8 cellular contexts compared by ENCODE assay signal in the genomic region with DNA sequence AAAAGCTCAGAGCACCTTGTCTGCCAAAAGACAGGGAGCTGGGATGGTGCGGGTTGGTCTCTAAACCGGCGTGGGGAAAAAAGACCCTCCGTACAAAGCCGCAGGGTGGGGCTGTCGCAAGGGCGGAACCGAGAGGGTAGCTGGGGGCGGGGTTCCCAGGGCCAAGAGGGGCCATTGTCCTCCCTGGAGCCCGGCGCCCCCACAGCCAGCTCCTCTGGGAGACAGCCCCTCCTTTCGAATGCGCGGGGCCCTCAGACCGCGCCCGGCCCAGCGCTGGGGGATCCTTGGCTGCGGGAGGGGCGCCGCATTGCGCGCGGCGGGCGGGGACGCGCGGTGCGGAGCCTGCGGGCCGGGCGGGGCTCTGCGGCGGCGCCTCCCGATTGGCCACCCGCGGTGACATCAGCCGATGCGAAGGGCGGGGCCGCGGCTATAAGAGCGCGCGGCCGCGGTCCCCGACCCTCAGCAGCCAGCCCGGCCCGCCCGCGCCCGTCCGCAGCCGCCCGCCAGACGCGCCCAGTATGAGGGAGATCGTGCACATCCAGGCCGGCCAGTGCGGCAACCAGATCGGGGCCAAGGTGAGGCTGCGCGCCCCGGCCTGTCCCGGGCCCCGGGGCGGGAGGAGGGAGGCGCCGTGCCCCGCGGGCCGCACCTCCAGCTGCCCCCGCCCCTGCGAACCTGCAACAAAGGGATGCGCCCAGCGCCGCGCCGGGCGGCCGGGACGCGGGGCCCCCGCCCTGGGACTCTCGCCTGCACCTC. TPM values are rescaled to one million over a fixed set of nuclear protein-coding genes. Genes with fewer than 3 reads are reported as not detected.
DNase-seq lines count a peak whose midpoint lies in the region; ATAC-seq and TF ChIP-seq lines count a peak whose summit lies in the region.

A gene (plus strand): TSS at position 459 of the 756 bp plus-strand sequence. CDS start 60 bp downstream, at position 519.

- H3K9ac ChIP-seq in IMR-90 (ENCODE audit: low read depth, low read length): peak within 1 kb of the TSS; percentile 98
- peak within 1 kb of the TSS; percentile 64 for H3K9ac ChIP-seq in mammary epithelial cell (ENCODE audit: insufficient read depth, low read length)
- H3K9ac ChIP-seq in iPS-15b (ENCODE audit: low read depth, low read length): peak within 1 kb of the TSS; percentile 54

- H4K20me1 ChIP-seq in IMR-90 (ENCODE audit: insufficient read depth, low read length) (peaks cover 43% of the 10 kb centered on the region), mammary epithelial cell (ENCODE audit: insufficient read depth, low read length) (peaks cover 5% of the 10 kb centered on the region)

- peak within 1 kb of the TSS; percentile 93 for H2BK15ac ChIP-seq in IMR-90 (ENCODE audit: low read depth, low read length)

- peak within 1 kb of the TSS; percentile 99 for H3K56ac ChIP-seq in IMR-90 (ENCODE audit: extremely low read depth, insufficient read depth, low read length)

- H3K9me3 ChIP-seq in IMR-90 (ENCODE audit: control insufficient read depth, insufficient read depth, low read length) (no peaks in the 10 kb centered on the region), mammary epithelial cell (replicated peaks; ENCODE audit: insufficient read depth, low read length) (no peaks in the 10 kb centered on the region), iPS-15b (ENCODE audit: control insufficient read depth, insufficient read depth, low read length) (no peaks in the 10 kb centered on the region)

- H2AFZ ChIP-seq in IMR-90 (replicated peaks; ENCODE audit: low read length, poor library complexity): peak within 1 kb of the TSS; percentile 93
- H2AFZ ChIP-seq in mammary epithelial cell (ENCODE audit: low read depth, low read length): peak within 1 kb of the TSS; percentile 90

- peak within 1 kb of the TSS; percentile 96 for H3K18ac ChIP-seq in IMR-90 (ENCODE audit: low read depth, low read length)

- H2AK5ac ChIP-seq in IMR-90 (ENCODE audit: low read depth, low read length): peak within 1 kb of the TSS; percentile 99

- peak within 1 kb of the TSS; percentile 93 for H3K4me2 ChIP-seq in IMR-90 (ENCODE audit: low read depth, low read length)
- peak within 1 kb of the TSS; percentile 95 for H3K4me2 ChIP-seq in mammary epithelial cell (ENCODE audit: insufficient read depth, low read depth, low read length)

- H2BK5ac ChIP-seq in IMR-90 (ENCODE audit: low read depth, low read length, poor library complexity, severe bottlenecking): peak within 1 kb of the TSS; percentile 99

- peak within 1 kb of the TSS; percentile 99 for H3K14ac ChIP-seq in IMR-90 (replicated peaks; ENCODE audit: low read depth, low read length)

- peak within 1 kb of the TSS; percentile 100 for H2AK9ac ChIP-seq in IMR-90 (replicated peaks; ENCODE audit: low read depth, low read length, poor library complexity)

- in situ Hi-C loops in IMR-90 (cut with MboI; ENCODE audit: low sequenced_read_pairs): no loop called here
- in situ Hi-C loops in mammary epithelial cell (cut with MboI; ENCODE audit: low sequenced_read_pairs in 2 of 2): no loop called here

- H3K4me3 ChIP-seq in IMR-90 (ENCODE audit: insufficient read depth, low read depth, low read length) (peak within 1 kb of the TSS; percentile 83), mammary epithelial cell (replicated peaks in 1 of 3; ENCODE audit: insufficient read depth in 1 of 3, low read depth in 2 of 3, low read length in 3 of 3) (peak within 1 kb of the TSS; percentile 59 to 73 (median 69)), iPS-15b (ENCODE audit: low read depth, low read length) (peak within 1 kb of the TSS; percentile 79), retinal pigment epithelial cell (ENCODE audit: low read length) (peak within 1 kb of the TSS; percentile 88)

- CTCF ChIA-PET in IMR-90 (lab: Yijun Ruan, JAX) (interaction anchor here (0.8 to 1.2 kb wide), 3 partner anchors 13 to 28 kb away, joined by 3 to 4 read pairs (median 3); no protein-coding TSS in a partner anchor), mammary epithelial cell (lab: Charles Lee; ENCODE audit: low non-redundant PET) (no interaction called here)

- no peak for TF ChIP-seq RAD21 in IMR-90 (IDR thresholded peaks at IDR 0.05; ENCODE audit: low read length)

- dilution Hi-C loops in IMR-90 (cut with HindIII; ENCODE audit: low sequenced_read_pairs, unreplicated experiment) (no loop called here), mammary epithelial cell (cut with HindIII; ENCODE audit: low sequenced_read_pairs) (loop anchor here (5.0 kb wide), 2 partner anchors 71 to 119 kb away; no protein-coding TSS in a partner anchor)

- TF ChIP-seq POLR2A in IMR-90 (IDR thresholded peaks at IDR 0.05; ENCODE audit: low read depth, low read length): peak; percentile 99

- H3K9me1 ChIP-seq in IMR-90 (ENCODE audit: insufficient read depth, low read length): peaks cover 22% of the 10 kb centered on the region

- H3K23ac ChIP-seq in IMR-90 (ENCODE audit: low read depth, low read length): peak within 1 kb of the TSS; percentile 100

- H2BK20ac ChIP-seq in IMR-90 (ENCODE audit: low read depth, low read length): peak within 1 kb of the TSS; percentile 89

- 0% methylated on average over 47 of the region's 88 CpGs; no CpG with 5 or more reads in 1 of the 2 experiments for WGBS in IMR-90 (ENCODE audit: extremely low coverage in 2 of 2, insufficient read length in 1 of 2), 2 experiments
- WGBS in mammary epithelial cell (ENCODE audit: low coverage, missing lambda C conversion rate): 4% methylated on average over 23 of the region's 88 CpGs

- H3K4me1 ChIP-seq in IMR-90 (ENCODE audit: control insufficient read depth, insufficient read depth, low read length) (peaks cover 21% of the 10 kb centered on the region), mammary epithelial cell (ENCODE audit: insufficient read depth, low read length) (peaks cover 57% of the 10 kb centered on the region), iPS-15b (ENCODE audit: control insufficient read depth, insufficient read depth, low read length) (peaks cover 7% of the 10 kb centered on the region)

- H4K91ac ChIP-seq in IMR-90 (ENCODE audit: insufficient read depth, low read depth, low read length): peak within 1 kb of the TSS; percentile 100

- no peak for DNase-seq in activated CD4-positive, CD25-positive, alpha-beta regulatory T cell (lab: John Stamatoyannopoulos, UW)
- DNase-seq in IMR-90: peak; percentile 77
- peak; percentile 85 for DNase-seq in RPMI7951 (ENCODE audit: low read depth)
- DNase-seq in mammary epithelial cell: peak; percentile 72
- DNase-seq in retinal pigment epithelial cell (ENCODE audit: low read depth): no peak

- intact Hi-C loops in IMR-90 (cut with micrococcal nuclease) (loop anchor here (10.0 kb wide), 1 partner anchor 102 kb away; no protein-coding TSS in a partner anchor), mammary epithelial cell (cut with micrococcal nuclease) (loop anchor here (1.0 to 5.0 kb wide), 2 partner anchors 25 to 221 kb away; a partner anchor contains a TSS)

- TF ChIP-seq CTCF in IMR-90 (conservative IDR thresholded peaks at IDR 0.05; ENCODE audit: low read depth, low read length) (no peak), mammary epithelial cell (conservative IDR thresholded peaks at IDR 0.05 in 1 of 2, IDR thresholded peaks at IDR 0.05 in 1 of 2; ENCODE audit: extremely low read depth in 1 of 2, insufficient read depth in 1 of 2, low read depth in 1 of 2, low read length in 2 of 2) (no peak), retinal pigment epithelial cell (conservative IDR thresholded peaks at IDR 0.05; ENCODE audit: low read depth, low read length) (no peak)

- peak; percentile 33 to 36 for ATAC-seq in activated CD4-positive, CD25-positive, alpha-beta regulatory T cell treated with anti-CD3 and anti-CD28 coated beads, Interleukin-2, amount 50 U/mL, for 24 hours
- ATAC-seq in IMR-90 (ENCODE audit: low read depth) (peak; percentile 40), HG03342 (IDR thresholded peaks at IDR 0.05; ENCODE audit: unreplicated experiment) (no peak)

- H3K27ac ChIP-seq in IMR-90 (ENCODE audit: insufficient read depth, low read length) (peak within 1 kb of the TSS; percentile 98), mammary epithelial cell (ENCODE audit: insufficient read depth, low read depth, low read length) (peak within 1 kb of the TSS; percentile 67)

- peak within 1 kb of the TSS; percentile 96 for H4K5ac ChIP-seq in IMR-90 (ENCODE audit: low read depth, low read length)

- H3K36me3 ChIP-seq in IMR-90 (ENCODE audit: control insufficient read depth, insufficient read depth, low read length): peaks cover 3% of the 10 kb centered on the region; the same call in 1 of the 2 replicates
- no peaks in the 10 kb centered on the region for H3K36me3 ChIP-seq in mammary epithelial cell (ENCODE audit: insufficient read depth, low read length)
- H3K36me3 ChIP-seq in iPS-15b (ENCODE audit: control insufficient read depth, insufficient read depth, low read length): peaks cover 3% of the 10 kb centered on the region

- no TSS peak for BruUV-seq in IMR-90 (replicated peaks; lab: Mats Ljungman, UMichigan)
- BruUV-seq in mammary epithelial cell (replicated peaks; lab: Mats Ljungman, UMichigan): TSS peak; percentile 71

- H3K27me3 ChIP-seq in IMR-90 (ENCODE audit: control insufficient read depth, insufficient read depth, low read length) (no peaks in the 10 kb centered on the region), mammary epithelial cell (ENCODE audit: insufficient read depth, low read length) (no peaks in the 10 kb centered on the region), iPS-15b (ENCODE audit: control insufficient read depth, insufficient read depth, low read length) (peaks cover 10% of the 10 kb centered on the region)

- H3K4ac ChIP-seq in IMR-90 (ENCODE audit: low read depth, low read length): peak within 1 kb of the TSS; percentile 100

- peaks cover 20% of the 10 kb centered on the region for H3K79me2 ChIP-seq in mammary epithelial cell (ENCODE audit: insufficient read depth, low read length)

- H2BK120ac ChIP-seq in IMR-90 (ENCODE audit: low read depth, low read length): peak within 1 kb of the TSS; percentile 98

- peaks cover 7 to 76% of the 10 kb centered on the region in 2 experiments; a peak in 3 of 4 replicates for H3K79me1 ChIP-seq in IMR-90 (ENCODE audit: low read depth in 1 of 2, low read length in 2 of 2)

- peak within 1 kb of the TSS; percentile 96 to 99 for H4K8ac ChIP-seq in IMR-90 (ENCODE audit: low read depth in 2 of 2, low read length in 2 of 2)

- POLR2A ChIA-PET in IMR-90 (lab: Charles Lee; ENCODE audit: unreplicated experiment): interaction anchor here (0.5 to 0.9 kb wide), 4 partner anchors 15 to 383 kb away, joined by 3 to 9 read pairs (median 3); no protein-coding TSS in a partner anchor

TF ChIP-seq in IMR-90, 13 proteins besides CTCF, POLR2A, EP300 and RAD21 (continues in another document):
- TF ChIP-seq CEBPB (IDR thresholded peaks at IDR 0.05; ENCODE audit: low read depth, low read length) (no peak), MAZ (IDR thresholded peaks at IDR 0.05; ENCODE audit: borderline replicate concordance, low read depth, low read length) (peak; percentile 94; the same call in 1 of the 2 replicates)

RNA-seq across cellular contexts. Expression of the gene that starts here (rescaled TPM):
- 311 and 337 TPM in 2 replicates for total RNA-seq in IMR-90 (2012; rRNA removed)
- polyA plus RNA-seq in IMR-90 (2012; rRNA removed): 410 and 428 TPM in 2 replicates
- polyA plus RNA-seq in IMR-90 (2012; cell fraction: cytosol; rRNA removed): 269 and 452 TPM in 2 replicates
- polyA plus RNA-seq in IMR-90 (2012; cell fraction: nucleus; rRNA removed; ENCODE audit: low replicate concordance): 172 and 406 TPM in 2 replicates
- total RNA-seq in RPMI7951 (2014; rRNA removed; shearing (Covaris generic)): 229 and 237 TPM in 2 replicates
- total RNA-seq in mammary epithelial cell: 100 to 1,000 TPM in 1 of 2 donors, 10 to 100 TPM in 1; 99.5 to 103 TPM
- 110 TPM for polyA plus RNA-seq in mammary epithelial cell
- 135 TPM for polyA minus RNA-seq in mammary epithelial cell

Comparison
In these comparisons a context has a peak if more than half of its experiments do, and no peak if none do; other contexts are left out.
1. DNase-seq: peak in IMR-90 (single experiment), RPMI7951 (single experiment) and mammary epithelial cell (single experiment); none in activated CD4-positive, CD25-positive, alpha-beta regulatory T cell (0 of 4) and retinal pigment epithelial cell (single experiment).
2. Peak in every context shown above with its lines, with median percentiles within 50 percentile points of each other: H3K4me3 ChIP-seq and H3K9ac ChIP-seq.